Comparison of ENCODE assay signal across 1 cellular context in the genomic region with DNA sequence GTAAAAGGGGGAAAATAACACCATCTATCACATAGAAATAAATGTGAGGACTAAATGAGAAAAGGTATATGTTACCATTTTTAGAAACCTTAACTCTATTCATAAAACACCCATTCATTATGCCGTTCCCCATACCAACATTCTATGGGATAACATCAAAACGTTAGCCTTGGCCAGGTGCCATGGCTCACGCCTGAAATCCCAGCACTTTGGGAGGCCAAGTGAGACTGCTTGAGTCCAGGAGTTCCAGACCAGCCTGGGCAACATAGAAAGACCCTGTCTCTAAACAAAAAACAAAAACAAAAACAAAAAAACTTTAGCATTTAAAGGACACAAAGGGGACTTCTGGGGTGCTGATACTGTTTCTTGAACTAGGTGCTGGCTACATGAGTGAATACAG.
TF ChIP-seq lines count a peak whose summit lies in the region.

No MANE protein-coding gene starts in this region.

TF ChIP-seq in GM12878, 131 proteins besides CTCF, POLR2A, EP300 and RAD21 (continued from another document):
- TF ChIP-seq, protein P1, sequence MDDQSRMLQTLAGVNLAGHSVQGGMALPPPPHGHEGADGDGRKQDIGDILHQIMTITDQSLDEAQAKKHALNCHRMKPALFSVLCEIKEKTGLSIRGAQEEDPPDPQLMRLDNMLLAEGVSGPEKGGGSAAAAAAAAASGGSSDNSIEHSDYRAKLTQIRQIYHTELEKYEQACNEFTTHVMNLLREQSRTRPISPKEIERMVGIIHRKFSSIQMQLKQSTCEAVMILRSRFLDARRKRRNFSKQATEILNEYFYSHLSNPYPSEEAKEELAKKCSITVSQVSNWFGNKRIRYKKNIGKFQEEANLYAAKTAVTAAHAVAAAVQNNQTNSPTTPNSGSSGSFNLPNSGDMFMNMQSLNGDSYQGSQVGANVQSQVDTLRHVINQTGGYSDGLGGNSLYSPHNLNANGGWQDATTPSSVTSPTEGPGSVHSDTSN (IDR thresholded peaks at IDR 0.05; ENCODE audit: insufficient replicate concordance, low read depth, low read length), result no peak
- TF ChIP-seq BHLHE40 (IDR thresholded peaks at IDR 0.05; ENCODE audit: borderline replicate concordance in 1 of 2, low read depth in 2 of 2, low read length in 1 of 2), result no peak
- TF ChIP-seq GABPA (IDR thresholded peaks at IDR 0.05; ENCODE audit: low read depth), result no peak
- no peak for TF ChIP-seq TCF12 (IDR thresholded peaks at IDR 0.05; ENCODE audit: low read depth, low read length)
- no peak for TF ChIP-seq SP1 (IDR thresholded peaks at IDR 0.05; ENCODE audit: low read depth, low read length)
- TF ChIP-seq CHD2 (IDR thresholded peaks at IDR 0.05; ENCODE audit: borderline replicate concordance, low read depth, low read length), result no peak
- no peak for TF ChIP-seq NFIC (IDR thresholded peaks at IDR 0.05; ENCODE audit: low read depth, low read length)
- TF ChIP-seq RB1 (IDR thresholded peaks at IDR 0.05; ENCODE audit: borderline replicate concordance), result no peak
- no peak for TF ChIP-seq TBL1XR1 (IDR thresholded peaks at IDR 0.05; ENCODE audit: low read depth, low read length)
- TF ChIP-seq CHD4 (IDR thresholded peaks at IDR 0.05), result no peak
- TF ChIP-seq IRF4 (IDR thresholded peaks at IDR 0.05; ENCODE audit: low read depth, low read length), result no peak
- TF ChIP-seq, protein P2, sequence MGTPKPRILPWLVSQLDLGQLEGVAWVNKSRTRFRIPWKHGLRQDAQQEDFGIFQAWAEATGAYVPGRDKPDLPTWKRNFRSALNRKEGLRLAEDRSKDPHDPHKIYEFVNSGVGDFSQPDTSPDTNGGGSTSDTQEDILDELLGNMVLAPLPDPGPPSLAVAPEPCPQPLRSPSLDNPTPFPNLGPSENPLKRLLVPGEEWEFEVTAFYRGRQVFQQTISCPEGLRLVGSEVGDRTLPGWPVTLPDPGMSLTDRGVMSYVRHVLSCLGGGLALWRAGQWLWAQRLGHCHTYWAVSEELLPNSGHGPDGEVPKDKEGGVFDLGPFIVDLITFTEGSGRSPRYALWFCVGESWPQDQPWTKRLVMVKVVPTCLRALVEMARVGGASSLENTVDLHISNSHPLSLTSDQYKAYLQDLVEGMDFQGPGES (IDR thresholded peaks at IDR 0.05), result no peak
- TF ChIP-seq SREBF2 (IDR thresholded peaks at IDR 0.05; ENCODE audit: low read length), result no peak
- no peak for TF ChIP-seq ZNF274 (IDR thresholded peaks at IDR 0.05; ENCODE audit: insufficient read depth, insufficient read length)
